11 cellular contexts compared by ENCODE assay signal in genomic region chr5:178331491-178331981, GRCh38.
DNase-seq lines count a peak whose midpoint lies in the region; ATAC-seq and TF ChIP-seq lines count a peak whose summit lies in the region.
"Had no signal": no experiment of that assay in that cellular context is flagged by ENCODE, and none has a peak within 500 bp of the region (broad histone marks: within the 10 kb centered on the region; RNA-seq: fewer than 3 reads in every experiment).

No MANE protein-coding gene starts in this region.

- no peak for TF ChIP-seq POLR2A in sigmoid colon (IDR thresholded peaks at IDR 0.05)

- TF ChIP-seq EP300 in sigmoid colon (IDR thresholded peaks at IDR 0.05): peak in 2 of 4 donors; percentile 25 to 37

- 13 to 52% methylated on average over 15 of the region's 15 CpGs for WGBS in sigmoid colon, 2 donors

- no peak overlapping the region for H3K4me3 ChIP-seq in sigmoid colon
- H3K4me3 ChIP-seq: ovary had no signal

- H3K27me3 ChIP-seq in sigmoid colon: no peaks in the 10 kb centered on the region
- H3K27me3 ChIP-seq: ovary had no signal

- intact Hi-C loops in left ventricle myocardium superior (cut with micrococcal nuclease): no loop called here
- intact Hi-C loops in sigmoid colon (cut with DNase I): no loop called here

- no peaks in the 10 kb centered on the region for H3K36me3 ChIP-seq in sigmoid colon
- H3K36me3 ChIP-seq: ovary had no signal

- DNase-seq in G401 (ENCODE audit: low spot score): peak; percentile 60
- peak; percentile 85 for DNase-seq in left ventricle myocardium superior
- peak; percentile 74 for DNase-seq in sigmoid colon
- no peak for DNase-seq in kidney glomerular epithelial cell (lab: John Stamatoyannopoulos, UW)
- DNase-seq in DMS53 treated with DMSO at 0.1 percent for 48 hours (lab: John Stamatoyannopoulos, UW; ENCODE audit: unreplicated experiment): no peak
- no peak for DNase-seq in activated CD4-positive, alpha-beta T cell treated with anti-CD3 and anti-CD28 coated beads, Interleukin-2, amount 50 U/mL, for 4 hours
- no peak for DNase-seq in DMS79 (lab: John Stamatoyannopoulos, UW)
- DNase-seq: DMS79 treated with DMSO at 0.1 percent for 48 hours, KBM-7 had no signal

- H3K4me1 ChIP-seq in sigmoid colon: peaks cover 0 to 25% (median 16%) of the 10 kb centered on the region in 4 donors

- H3K9me3 ChIP-seq in sigmoid colon: no peaks in the 10 kb centered on the region
- H3K9me3 ChIP-seq: ovary had no signal

- peak; percentile 89 for ATAC-seq in left ventricle myocardium superior

- in situ Hi-C loops in G401 (cut with HindIII; ENCODE audit: low sequenced_read_pairs): no loop called here

- H3K27ac ChIP-seq in angular gyrus (ENCODE audit: low read depth, low read length) (peak overlapping the region; percentile 90), sigmoid colon (peak overlapping the region in 3 of 4 donors; percentile 45 to 66 (median 57))
- H3K27ac ChIP-seq: ovary had no signal

- no peak for TF ChIP-seq CTCF in sigmoid colon (IDR thresholded peaks at IDR 0.05)

Comparison
In these comparisons a context has a peak if more than half of its experiments do, and no peak if none do; other contexts are left out.
1. DNase-seq: peak in G401 (single experiment), left ventricle myocardium superior (single experiment) and sigmoid colon (single experiment); none in kidney glomerular epithelial cell (single experiment), DMS53 treated with DMSO at 0.1 percent for 48 hours (single experiment), activated CD4-positive, alpha-beta T cell treated with anti-CD3 and anti-CD28 coated beads, Interleukin-2, amount 50 U/mL, for 4 hours (0 of 2) and DMS79 (single experiment).